Comparison of ENCODE assay signal across 24 cellular contexts in genomic region chr7:55107946-55108345, GRCh38.
DNase-seq lines count a peak whose midpoint lies in the region; ATAC-seq, FAIRE-seq and TF ChIP-seq lines count a peak whose summit lies in the region.
"Had no signal": no experiment of that assay in that cellular context is flagged by ENCODE, and none has a peak within 500 bp of the region (broad histone marks: within the 10 kb centered on the region; RNA-seq: fewer than 3 reads in every experiment).

No MANE protein-coding gene starts in this region.

- BruUV-seq in MCF 10A (replicated peaks; lab: Mats Ljungman, UMichigan) (no TSS peak), HepG2 (replicated peaks; lab: Mats Ljungman, UMichigan) (no TSS peak)

- H4K20me1 ChIP-seq in HepG2 (ENCODE audit: insufficient read depth, low read length): no peaks in the 10 kb centered on the region

- H3K9me3 Mint-ChIP-seq in MCF 10A (ENCODE audit: unreplicated experiment): no peaks in the 10 kb centered on the region
- H3K9me3 Mint-ChIP-seq: activated CD4-positive, alpha-beta T cell treated with anti-CD3 and anti-CD28 coated beads, Interleukin-2, amount 10 ng/mL, durations not matched to agents 24 days and 14 days; activated T-helper 1 cell treated with anti-CD3 and anti-CD28 coated beads, Interleukin-12 subunit alpha, Interleukin-12 subunit beta, Interleukin-2, Interleukin-4 antibody, amounts not matched to agents 30 ng/mL and 10 ng/mL and 1 ng/mL, durations not matched to agents 14 hours and 24 hours and 36 hours; neural crest cell; T-helper 1 cell treated with Interleukin-12 subunit alpha and Interleukin-12 subunit beta and Interleukin-4 antibody, amounts not matched to agents 30 μg/mL and 1 μg/mL, for 36 hours had no signal

- in situ Hi-C loops in HepG2 (cut with HindIII; ENCODE audit: extremely low pct_ligation_motif_present, low pct_unique_long_range_greater_than_20kb) (no loop called here), GM13977 (cut with MboI; ENCODE audit: low pct_unique_long_range_greater_than_20kb, low sequenced_read_pairs, unreplicated experiment) (no loop called here), gastrocnemius medialis (cut with MboI; ENCODE audit: low sequenced_read_pairs in 4 of 4) (no loop called here)

- H3K4me3 Mint-ChIP-seq in MCF 10A (ENCODE audit: unreplicated experiment): peak overlapping the region; percentile 45
- H3K4me3 Mint-ChIP-seq: activated CD4-positive, alpha-beta T cell treated with anti-CD3 and anti-CD28 coated beads, Interleukin-2, amount 10 ng/mL, durations not matched to agents 24 days and 14 days; activated naive CD8-positive, alpha-beta T cell; activated T-helper 1 cell treated with anti-CD3 and anti-CD28 coated beads, Interleukin-12 subunit alpha, Interleukin-12 subunit beta, Interleukin-2, Interleukin-4 antibody, amounts not matched to agents 30 ng/mL and 10 ng/mL and 1 ng/mL, durations not matched to agents 14 hours and 24 hours and 36 hours; neural crest cell; T-helper 1 cell treated with Interleukin-12 subunit alpha and Interleukin-12 subunit beta and Interleukin-4 antibody, amounts not matched to agents 30 μg/mL and 1 μg/mL, for 36 hours had no signal

- peaks cover 57% of the 10 kb centered on the region for H3K36me3 Mint-ChIP-seq in MCF 10A (ENCODE audit: insufficient read depth, unreplicated experiment)
- H3K36me3 Mint-ChIP-seq: activated naive CD8-positive, alpha-beta T cell had no signal

- CTCF ChIA-PET in MCF 10A (lab: Yijun Ruan, JAX): no interaction called here
- CTCF ChIA-PET in HepG2 (lab: Yijun Ruan, JAX; ENCODE audit: low intra/inter-chr PET ratio, low total read pairs): no interaction called here

- H3K36me3 ChIP-seq in HepG2 (replicated peaks in 1 of 2; ENCODE audit: control insufficient read depth in 1 of 2, insufficient read depth in 2 of 2, low read length in 2 of 2): no peaks in the 10 kb centered on the region
- H3K36me3 ChIP-seq in gastrocnemius medialis: no peaks in the 10 kb centered on the region
- H3K36me3 ChIP-seq: BLaER1, upper lobe of left lung had no signal

- no peak overlapping the region for H2AFZ ChIP-seq in HepG2 (ENCODE audit: low read length)

- FAIRE-seq in RCC 7860 (lab: Jason Lieb, UNC) (peak; percentile 76), HepG2 (lab: Jason Lieb, UNC) (no peak)
- FAIRE-seq: GM18507, H54 had no signal

- H3K27ac Mint-ChIP-seq in MCF 10A (ENCODE audit: low read depth, unreplicated experiment): peak overlapping the region; percentile 84
- H3K27ac Mint-ChIP-seq: activated CD4-positive, alpha-beta T cell treated with anti-CD3 and anti-CD28 coated beads, Interleukin-2, amount 10 ng/mL, durations not matched to agents 24 days and 14 days; activated naive CD8-positive, alpha-beta T cell; activated T-helper 1 cell treated with anti-CD3 and anti-CD28 coated beads, Interleukin-12 subunit alpha, Interleukin-12 subunit beta, Interleukin-2, Interleukin-4 antibody, amounts not matched to agents 30 ng/mL and 10 ng/mL and 1 ng/mL, durations not matched to agents 14 hours and 24 hours and 36 hours; T-helper 1 cell treated with Interleukin-12 subunit alpha and Interleukin-12 subunit beta and Interleukin-4 antibody, amounts not matched to agents 30 μg/mL and 1 μg/mL, for 36 hours had no signal

- no peak for TF ChIP-seq EP300 in HepG2 (IDR thresholded peaks at IDR 0.05; ENCODE audit: low read depth in 2 of 2, low read length in 2 of 2)
- TF ChIP-seq EP300 in HepG2 (CRISPR knock-in tag; IDR thresholded peaks at IDR 0.05; ENCODE audit: borderline replicate concordance): no peak

- H3K4me2 ChIP-seq in HepG2 (ENCODE audit: low read depth, low read length): no peak overlapping the region
- H3K4me2 ChIP-seq: BLaER1 had no signal

- H3K27me3 ChIP-seq in HepG2 (ENCODE audit: control insufficient read depth in 1 of 2, insufficient read depth in 2 of 2, low read length in 2 of 2) (no peaks in the 10 kb centered on the region), gastrocnemius medialis (no peaks in the 10 kb centered on the region)
- H3K27me3 ChIP-seq: BLaER1, upper lobe of left lung had no signal

- TF ChIP-seq CTCF in MCF 10A (IDR thresholded peaks at IDR 0.05; ENCODE audit: unreplicated experiment) (no peak), HepG2 (CRISPR knock-in tag; IDR thresholded peaks at IDR 0.05) (no peak), GM13977 (IDR thresholded peaks at IDR 0.05; ENCODE audit: extremely low read depth, insufficient read depth, missing control alignments) (no peak), gastrocnemius medialis (IDR thresholded peaks at IDR 0.05 in 4 of 5, conservative IDR thresholded peaks at IDR 0.05 in 1 of 5) (no peak)

- peaks cover 19% of the 10 kb centered on the region; the same call in 1 of the 2 replicates for H3K4me1 ChIP-seq in HepG2 (ENCODE audit: insufficient read depth, low read length)
- H3K4me1 ChIP-seq in gastrocnemius medialis: peaks cover 39 to 43% of the 10 kb centered on the region in 2 donors

- no peaks in the 10 kb centered on the region for H3K27me3 Mint-ChIP-seq in MCF 10A (ENCODE audit: insufficient read depth, unreplicated experiment)

- H3K27ac ChIP-seq in HepG2 (ENCODE audit: extremely low read length, insufficient read depth, low read length) (no peak overlapping the region), gastrocnemius medialis (no peak overlapping the region)
- H3K27ac ChIP-seq: BLaER1, upper lobe of left lung had no signal

- H3K9me3 ChIP-seq in HepG2 (ENCODE audit: low read length): no peaks in the 10 kb centered on the region
- H3K9me3 ChIP-seq in gastrocnemius medialis: no peaks in the 10 kb centered on the region
- H3K9me3 ChIP-seq: BLaER1, mucosa of descending colon, upper lobe of left lung had no signal

- TF ChIP-seq RAD21 in HepG2 (CRISPR knock-in tag; IDR thresholded peaks at IDR 0.05): no peak

- H3K9ac ChIP-seq in HepG2 (ENCODE audit: insufficient read depth, low read depth, low read length): no peak overlapping the region
- H3K9ac ChIP-seq: BLaER1 had no signal

- H3K79me2 ChIP-seq in HepG2 (ENCODE audit: insufficient read depth, low read length): no peaks in the 10 kb centered on the region

- ATAC-seq in HepG2 (no peak), GM18505 (IDR thresholded peaks at IDR 0.05; ENCODE audit: unreplicated experiment) (no peak), gastrocnemius medialis (no peak)
- ATAC-seq: left ventricle myocardium superior, mucosa of descending colon had no signal

- intact Hi-C loops in MCF 10A (cut with micrococcal nuclease): loop anchor here (2.0 kb wide), 1 partner anchor 33 kb away; no protein-coding TSS in a partner anchor
- intact Hi-C loops in HepG2 (cut with micrococcal nuclease; ENCODE audit: unreplicated experiment): no loop called here
- intact Hi-C loops in gastrocnemius medialis (cut with DNase I; ENCODE audit: low total_unique reads): no loop called here

- DNase-seq in COLO829 (ENCODE audit: low spot score) (peak; percentile 50), RCC 7860 (ENCODE audit: low spot score) (no peak), MCF 10A (ENCODE audit: unreplicated experiment) (peak; percentile 58), HepG2 (ENCODE audit: low spot score) (peak; percentile 8), SKM-1 treated with dmso at 0.1 percent for 144 hours (lab: John Stamatoyannopoulos, UW; ENCODE audit: unreplicated experiment) (no peak), GM13977 (ENCODE audit: low spot score) (no peak), gastrocnemius medialis (no peak)
- DNase-seq: ACHN; activated CD4-positive, alpha-beta T cell treated with anti-CD3 and anti-CD28 coated beads, Interleukin-2, amount 10 ng/mL, durations not matched to agents 24 days and 14 days; cortex of kidney; hippocampal formation; KG1; left ventricle myocardium superior; mucosa of descending colon; NCI-H187; upper lobe of left lung had no signal

- H3K4me3 ChIP-seq in HepG2 (replicated peaks in 1 of 3; ENCODE audit: insufficient read depth in 1 of 3, low read depth in 2 of 3, low read length in 3 of 3): no peak overlapping the region
- no peak overlapping the region for H3K4me3 ChIP-seq in gastrocnemius medialis
- H3K4me3 ChIP-seq: BLaER1, mucosa of descending colon, upper lobe of left lung had no signal

- H3K4me1 Mint-ChIP-seq in MCF 10A (ENCODE audit: insufficient read depth, unreplicated experiment): peaks cover 60% of the 10 kb centered on the region

- POLR2A ChIA-PET in MCF 10A (lab: Yijun Ruan, JAX) (interaction anchor here (0.6 to 1.9 kb wide), 6 partner anchors 19 to 199 kb away, joined by 3 to 7 read pairs (median 3); no protein-coding TSS in a partner anchor), HepG2 (lab: Yijun Ruan, JAX) (no interaction called here)

- TF ChIP-seq POLR2A in HepG2 (IDR thresholded peaks at IDR 0.05; ENCODE audit: insufficient read depth in 1 of 2, low read depth in 2 of 2, low read length in 2 of 2) (no peak), GM18505 (IDR thresholded peaks at IDR 0.05; ENCODE audit: borderline replicate concordance, extremely low read depth, insufficient read depth, insufficient read length) (no peak), gastrocnemius medialis (IDR thresholded peaks at IDR 0.05) (no peak)

- 95% methylated on average over 4 of the region's 4 CpGs for WGBS in HepG2 (ENCODE audit: low lambda C conversion rate)

TF ChIP-seq in HepG2, 621 proteins besides CTCF, POLR2A, EP300 and RAD21 (continues in another document):
- TF ChIP-seq SIX1 (CRISPR knock-in tag; IDR thresholded peaks at IDR 0.05; ENCODE audit: borderline replicate concordance) (no peak), ZNF160 (CRISPR knock-in tag; IDR thresholded peaks at IDR 0.05) (no peak), ZNF776 (CRISPR knock-in tag; IDR thresholded peaks at IDR 0.05) (no peak), ZFP62 (CRISPR knock-in tag; IDR thresholded peaks at IDR 0.05) (no peak), ZNF567 (CRISPR knock-in tag; IDR thresholded peaks at IDR 0.05; ENCODE audit: borderline replicate concordance) (no peak), ZNF33B (CRISPR knock-in tag; IDR thresholded peaks at IDR 0.05) (no peak), ZNF350 (CRISPR knock-in tag; IDR thresholded peaks at IDR 0.05; ENCODE audit: borderline replicate concordance, low read depth) (no peak), ZNF430 (CRISPR knock-in tag; IDR thresholded peaks at IDR 0.05) (no peak), ZNF224 (CRISPR knock-in tag; IDR thresholded peaks at IDR 0.05) (no peak)
- TF ChIP-seq, protein P1, sequence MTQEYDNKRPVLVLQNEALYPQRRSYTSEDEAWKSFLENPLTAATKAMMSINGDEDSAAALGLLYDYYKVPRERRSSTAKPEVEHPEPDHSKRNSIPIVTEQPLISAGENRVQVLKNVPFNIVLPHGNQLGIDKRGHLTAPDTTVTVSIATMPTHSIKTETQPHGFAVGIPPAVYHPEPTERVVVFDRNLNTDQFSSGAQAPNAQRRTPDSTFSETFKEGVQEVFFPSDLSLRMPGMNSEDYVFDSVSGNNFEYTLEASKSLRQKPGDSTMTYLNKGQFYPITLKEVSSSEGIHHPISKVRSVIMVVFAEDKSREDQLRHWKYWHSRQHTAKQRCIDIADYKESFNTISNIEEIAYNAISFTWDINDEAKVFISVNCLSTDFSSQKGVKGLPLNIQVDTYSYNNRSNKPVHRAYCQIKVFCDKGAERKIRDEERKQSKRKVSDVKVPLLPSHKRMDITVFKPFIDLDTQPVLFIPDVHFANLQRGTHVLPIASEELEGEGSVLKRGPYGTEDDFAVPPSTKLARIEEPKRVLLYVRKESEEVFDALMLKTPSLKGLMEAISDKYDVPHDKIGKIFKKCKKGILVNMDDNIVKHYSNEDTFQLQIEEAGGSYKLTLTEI (CRISPR knock-in tag; conservative IDR thresholded peaks at IDR 0.05): no peak

Comparison
In these comparisons a context has a peak if more than half of its experiments do, and no peak if none do; other contexts are left out.
1. DNase-seq: peak in COLO829 (single experiment), MCF 10A (single experiment) and HepG2 (single experiment); none in RCC 7860 (single experiment), SKM-1 treated with dmso at 0.1 percent for 144 hours (single experiment), GM13977 (single experiment) and gastrocnemius medialis (0 of 2).